In genomic region chr11:9070740-9071476, GRCh38 we compare ENCODE assay signal across 18 cellular contexts. TPM values are rescaled to one million over a fixed set of nuclear protein-coding genes. Genes with fewer than 3 reads are reported as not detected.
DNase-seq lines count a peak whose midpoint lies in the region; ATAC-seq and TF ChIP-seq lines count a peak whose summit lies in the region.
"Had no signal": no experiment of that assay in that cellular context is flagged by ENCODE, and none has a peak within 500 bp of the region (broad histone marks: within the 10 kb centered on the region; RNA-seq: fewer than 3 reads in every experiment).

No MANE protein-coding gene starts in this region.

- intact Hi-C loops in Caco-2 (cut with micrococcal nuclease; ENCODE audit: unreplicated experiment): no loop called here
- intact Hi-C loops in body of pancreas (cut with DNase I): no loop called here
- intact Hi-C loops in posterior vena cava (cut with DNase I): loop anchor here in 1 of 2 donors (5.0 kb wide), 1 partner anchor 276 kb away; no protein-coding TSS in a partner anchor

- peak; percentile 16 for ATAC-seq in body of pancreas
- no peak for ATAC-seq in GM21717 (IDR thresholded peaks at IDR 0.05; ENCODE audit: unreplicated experiment)
- ATAC-seq: K562 had no signal

- TF ChIP-seq CTCF in Caco-2 (IDR thresholded peaks at IDR 0.05; ENCODE audit: insufficient read depth in 1 of 2, low read depth in 1 of 2, low read length in 1 of 2, severe bottlenecking in 1 of 2, unreplicated experiment in 1 of 2) (no peak), body of pancreas (IDR thresholded peaks at IDR 0.05) (no peak), WERI-Rb-1 (IDR thresholded peaks at IDR 0.05; ENCODE audit: low read depth, low read length) (no peak)

- H3K4me3 Mint-ChIP-seq in Caco-2 (ENCODE audit: unreplicated experiment): no peak overlapping the region
- H3K4me3 Mint-ChIP-seq: B cell; CD4-positive, CD25-positive, alpha-beta regulatory T cell; H9 had no signal

- H3K9me3 ChIP-seq in Caco-2 (no peaks in the 10 kb centered on the region), body of pancreas (no peaks in the 10 kb centered on the region), WERI-Rb-1 (ENCODE audit: severe bottlenecking) (no peaks in the 10 kb centered on the region)

- H3K4me3 ChIP-seq in Caco-2 (ENCODE audit: low read depth, low read length): no peak overlapping the region
- no peak overlapping the region for H3K4me3 ChIP-seq in body of pancreas
- no peak overlapping the region for H3K4me3 ChIP-seq in WERI-Rb-1 (ENCODE audit: low read depth, low read length)
- H3K4me3 ChIP-seq: K562 had no signal

- CTCF ChIA-PET in Caco-2 (lab: Charles Lee): interaction anchor here (1.2 to 2.1 kb wide), 4 partner anchors 11 to 67 kb away, joined by 3 to 6 read pairs (median 4); no protein-coding TSS in a partner anchor

- WGBS in body of pancreas, 2 donors: 48 to 53% methylated on average over 9 of the region's 9 CpGs

- no peaks in the 10 kb centered on the region for H3K36me3 ChIP-seq in Caco-2 (ENCODE audit: control insufficient read depth, insufficient read depth, low read length)
- no peaks in the 10 kb centered on the region for H3K36me3 ChIP-seq in body of pancreas (replicated peaks in 1 of 2; ENCODE audit: insufficient read depth in 1 of 2, low read depth in 2 of 2)
- H3K36me3 ChIP-seq in WERI-Rb-1: no peaks in the 10 kb centered on the region

- TF ChIP-seq POLR2A in body of pancreas (IDR thresholded peaks at IDR 0.05): no peak

- no peaks in the 10 kb centered on the region for H3K9me3 Mint-ChIP-seq in Caco-2 (ENCODE audit: unreplicated experiment)
- H3K9me3 Mint-ChIP-seq: H9 had no signal

- no peaks in the 10 kb centered on the region for H3K27me3 Mint-ChIP-seq in Caco-2 (ENCODE audit: insufficient read depth, unreplicated experiment)

- H3K4me1 Mint-ChIP-seq in Caco-2 (ENCODE audit: low read depth, unreplicated experiment): peaks cover 27% of the 10 kb centered on the region
- H3K4me1 Mint-ChIP-seq: B cell had no signal

- DNase-seq in Caco-2: peak in 1 of 2 experiments; percentile 47
- DNase-seq in body of pancreas: no peak
- DNase-seq in left kidney (ENCODE audit: low read depth, low spot score): peak; percentile 57
- DNase-seq in posterior vena cava (ENCODE audit: low spot score): peak; percentile 23
- no peak for DNase-seq in SKM-1 treated with dmso at 0.1 percent for 144 hours (lab: John Stamatoyannopoulos, UW; ENCODE audit: unreplicated experiment)
- no peak for DNase-seq in WERI-Rb-1
- DNase-seq: CD4-positive, CD25-positive, alpha-beta regulatory T cell; GF-D8; H9; NCI-H1105; NCI-H2081; NCI-H748 treated with DMSO at 0.1 percent for 48 hours; Right ventricle myocardium superior had no signal

- POLR2A ChIA-PET in Caco-2 (lab: Charles Lee): no interaction called here

- H3K4me1 ChIP-seq in Caco-2: peaks cover 46% of the 10 kb centered on the region
- peaks cover 13% of the 10 kb centered on the region for H3K4me1 ChIP-seq in body of pancreas

- H3K27me3 ChIP-seq in Caco-2 (replicated peaks; ENCODE audit: control insufficient read depth, insufficient read depth, low read length) (no peaks in the 10 kb centered on the region), body of pancreas (no peaks in the 10 kb centered on the region), WERI-Rb-1 (ENCODE audit: insufficient read depth, low read depth, severe bottlenecking) (no peaks in the 10 kb centered on the region)

- H3K27ac ChIP-seq in body of pancreas: no peak overlapping the region
- H3K27ac ChIP-seq in WERI-Rb-1: no peak overlapping the region

- no peaks in the 10 kb centered on the region for H3K36me3 Mint-ChIP-seq in Caco-2 (ENCODE audit: insufficient read depth, unreplicated experiment)
- H3K36me3 Mint-ChIP-seq: CD4-positive, CD25-positive, alpha-beta regulatory T cell had no signal

- peak overlapping the region; percentile 43 for H3K27ac Mint-ChIP-seq in Caco-2 (ENCODE audit: unreplicated experiment)
- H3K27ac Mint-ChIP-seq: B cell; CD4-positive, CD25-positive, alpha-beta regulatory T cell had no signal

- no TSS peak for BruUV-seq in Caco-2 (replicated peaks; lab: Mats Ljungman, UMichigan)

RNA-seq across cellular contexts. Expression of gene SCUBE2, which starts 20.5 kb away (rescaled TPM):
- 3.1 and 3.2 TPM in 2 replicates for total RNA-seq in Caco-2 (2022)
- 10 to 100 TPM in 1 of 2 donors, 1 to 10 TPM in 1; 6.6 to 40.0 TPM for total RNA-seq in body of pancreas
- 1 to 10 TPM; 2.5 to 7.4 TPM for total RNA-seq in posterior vena cava
- total RNA-seq: B cell; CD4-positive, CD25-positive, alpha-beta regulatory T cell; NCI-H460; OCI-LY7 had no signal

Comparison
In these comparisons a context has a peak if more than half of its experiments do, and no peak if none do; other contexts are left out.
1. DNase-seq: peak in left kidney (single experiment) and posterior vena cava (single experiment); none in body of pancreas (0 of 4), SKM-1 treated with dmso at 0.1 percent for 144 hours (single experiment) and WERI-Rb-1 (single experiment).